In genomic region chr3:129003578-129004112, GRCh38 we compare ENCODE assay signal across 8 cellular contexts. TPM values are rescaled to one million over a fixed set of nuclear protein-coding genes. Genes with fewer than 3 reads are reported as not detected.
DNase-seq lines count a peak whose midpoint lies in the region; ATAC-seq and TF ChIP-seq lines count a peak whose summit lies in the region.

No MANE protein-coding gene starts in this region.

- no peaks in the 10 kb centered on the region for H3K36me3 ChIP-seq in CD8-positive, alpha-beta T cell (ENCODE audit: insufficient read depth, low read length)
- no peaks in the 10 kb centered on the region for H3K36me3 ChIP-seq in stomach smooth muscle (ENCODE audit: control insufficient read depth in 2 of 2, insufficient read depth in 2 of 2, low read length in 2 of 2)

- POLR2A ChIA-PET in CD8-positive, alpha-beta T cell (lab: Charles Lee) = interaction anchor here (1.1 to 4.8 kb wide), 3 partner anchors 8 to 23 kb away, joined by 3 to 47 read pairs (median 8); no protein-coding TSS in a partner anchor

- H3K36me3 Mint-ChIP-seq in CD8-positive, alpha-beta T cell = no peaks in the 10 kb centered on the region
- no peaks in the 10 kb centered on the region for H3K36me3 Mint-ChIP-seq in immature natural killer cell

- ATAC-seq in CD8-positive, alpha-beta T cell = peak; percentile 92
- ATAC-seq in GM21360 (IDR thresholded peaks at IDR 0.05; ENCODE audit: unreplicated experiment) = no peak

- CTCF ChIA-PET in CD8-positive, alpha-beta T cell (lab: Charles Lee) = interaction anchor here (0.7 to 7.1 kb wide), 19 partner anchors 9 to 321 kb away, joined by 3 to 117 read pairs (median 4); partner anchors contain the start of gene CFAP92

- intact Hi-C loops in CD8-positive, alpha-beta T cell (cut with DNase I, micrococcal nuclease) = loop anchor here (1.0 kb wide), 3 partner anchors 13 to 242 kb away; no protein-coding TSS in a partner anchor

- H3K27ac Mint-ChIP-seq in CD8-positive, alpha-beta T cell = no peak overlapping the region
- H3K27ac Mint-ChIP-seq in immature natural killer cell = no peak overlapping the region

- H3K4me1 ChIP-seq in CD8-positive, alpha-beta T cell (ENCODE audit: insufficient read depth, low read length) = peaks cover 43% of the 10 kb centered on the region
- H3K4me1 ChIP-seq in stomach smooth muscle (ENCODE audit: control insufficient read depth, insufficient read depth, low read length) = peaks cover 50% of the 10 kb centered on the region

- no peaks in the 10 kb centered on the region for H3K9me3 Mint-ChIP-seq in CD8-positive, alpha-beta T cell
- H3K9me3 Mint-ChIP-seq in immature natural killer cell = no peaks in the 10 kb centered on the region

- no peak overlapping the region for H3K27ac ChIP-seq in CD8-positive, alpha-beta T cell (ENCODE audit: low read depth, low read length)
- no peak overlapping the region for H3K27ac ChIP-seq in stomach smooth muscle (ENCODE audit: low read length)

- peak overlapping the region; percentile 12 for H3K4me3 ChIP-seq in CD8-positive, alpha-beta T cell (ENCODE audit: low read depth, low read length)
- H3K4me3 ChIP-seq in stomach smooth muscle (ENCODE audit: low read length in 2 of 2) = peak overlapping the region; percentile 45 to 75

- peak overlapping the region in 1 of 2 donors; percentile 1 for H3K9ac ChIP-seq in stomach smooth muscle (ENCODE audit: low read length in 2 of 2)

- peaks cover 5% of the 10 kb centered on the region for H3K27me3 ChIP-seq in CD8-positive, alpha-beta T cell (ENCODE audit: insufficient read depth, low read length)
- H3K27me3 ChIP-seq in stomach smooth muscle (ENCODE audit: control insufficient read depth in 1 of 2, insufficient read depth in 2 of 2, low read length in 2 of 2) = peaks cover 23 to 43% of the 10 kb centered on the region in 2 donors

- peak in 6 of 7 experiments; percentile 38 to 79 (median 56) for DNase-seq in CD8-positive, alpha-beta T cell
- DNase-seq in NCI-H2171 (lab: John Stamatoyannopoulos, UW) = peak; percentile 89
- peak; percentile 40 for DNase-seq in activated effector memory CD4-positive, alpha-beta T cell treated with Interleukin-2 at 50 U/mL for 16 hours
- peak; percentile 43 to 55 (median 45) for DNase-seq in immature natural killer cell
- DNase-seq in Kasumi-1 (lab: John Stamatoyannopoulos, UW) = no peak
- no peak for DNase-seq in 8988T

- no peaks in the 10 kb centered on the region for H3K9me3 ChIP-seq in CD8-positive, alpha-beta T cell (ENCODE audit: low read length)
- no peaks in the 10 kb centered on the region for H3K9me3 ChIP-seq in stomach smooth muscle (ENCODE audit: control insufficient read depth in 2 of 2, low read length in 2 of 2)

- peak overlapping the region; percentile 70 for H3K4me3 Mint-ChIP-seq in CD8-positive, alpha-beta T cell
- H3K4me3 Mint-ChIP-seq in immature natural killer cell = peak overlapping the region; percentile 59 to 71 (median 64)

- H3K27me3 Mint-ChIP-seq in CD8-positive, alpha-beta T cell (ENCODE audit: low read depth) = peaks cover 21% of the 10 kb centered on the region
- peaks cover 13 to 20% (median 17%) of the 10 kb centered on the region in 3 donors for H3K27me3 Mint-ChIP-seq in immature natural killer cell (ENCODE audit: low read depth in 3 of 3)

- H3K4me1 Mint-ChIP-seq in CD8-positive, alpha-beta T cell (ENCODE audit: low read depth) = peaks cover 43% of the 10 kb centered on the region
- H3K4me1 Mint-ChIP-seq in immature natural killer cell = peaks cover 32 to 35% of the 10 kb centered on the region in 2 donors

- TF ChIP-seq CTCF in CD8-positive, alpha-beta T cell (IDR thresholded peaks at IDR 0.05) = peak; percentile 34

RNA-seq across cellular contexts. Expression of gene EFCC1, which starts 2.5 kb away (rescaled TPM):
- total RNA-seq in CD8-positive, alpha-beta T cell = under 1 TPM; 0.17 to 0.24 TPM
- under 1 TPM; 0.55 to 0.80 (median 0.58) TPM for polyA plus RNA-seq in immature natural killer cell

RNA-seq across cellular contexts. Expression of gene CFAP92, which starts 9.8 kb away (rescaled TPM):
- total RNA-seq in CD8-positive, alpha-beta T cell = under 1 TPM; 0.60 to 0.75 TPM
- not detected for polyA plus RNA-seq in immature natural killer cell

RNA-seq across cellular contexts. Expression of gene GP9, which starts 56.9 kb away (rescaled TPM):
- not detected for total RNA-seq in CD8-positive, alpha-beta T cell
- polyA plus RNA-seq in immature natural killer cell = 10 to 100 TPM in 1 of 3 donors, 1 to 10 TPM in 1, not detected in 1; 1.2 to 12.8 TPM

Comparison
In these comparisons a context has a peak if more than half of its experiments do, and no peak if none do; other contexts are left out.
1. DNase-seq: peak in CD8-positive, alpha-beta T cell (6 of 7), NCI-H2171 (single experiment), activated effector memory CD4-positive, alpha-beta T cell treated with Interleukin-2 at 50 U/mL for 16 hours (single experiment) and immature natural killer cell (3 of 3); none in Kasumi-1 (0 of 2) and 8988T (single experiment).